In the genomic region with DNA sequence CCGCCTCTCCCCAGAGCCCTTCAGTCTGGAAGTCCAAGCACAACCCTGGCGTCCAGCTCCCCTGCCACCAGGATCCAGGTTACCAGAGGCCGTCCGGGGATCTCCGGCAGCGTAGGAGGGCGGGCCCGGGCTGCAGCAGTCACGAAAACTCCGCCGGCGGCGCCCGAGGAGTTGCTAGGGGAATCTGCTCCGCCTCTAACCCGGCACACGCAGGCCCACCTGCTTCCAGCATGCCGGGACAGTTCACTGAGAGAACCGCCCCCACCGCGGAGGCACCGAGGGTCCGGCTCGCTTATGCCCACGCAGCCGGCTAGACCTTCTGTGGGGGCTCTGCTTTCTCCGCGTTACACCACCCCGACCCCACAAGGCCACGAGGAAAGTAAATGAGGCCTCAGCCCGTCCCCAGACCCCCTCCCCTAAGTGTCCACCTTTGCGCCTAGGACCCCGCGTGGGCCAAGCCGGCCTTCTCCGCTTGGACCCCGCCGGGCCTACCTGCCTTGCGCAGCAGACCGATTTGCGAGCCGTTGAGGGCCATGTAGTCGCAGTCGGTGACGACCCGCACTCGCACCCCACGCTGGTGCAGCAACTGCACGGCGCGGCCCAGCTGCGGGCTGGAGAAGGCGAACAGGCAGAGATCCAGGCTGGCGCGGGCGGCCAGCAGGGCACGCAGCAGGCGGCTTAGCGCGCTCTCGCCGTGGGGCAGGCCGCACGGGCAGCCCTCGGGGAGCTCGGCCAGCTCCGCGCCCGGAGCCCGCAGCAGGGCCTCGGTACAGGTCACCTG, we compare ENCODE assay signal across 2 cellular contexts.
TF ChIP-seq lines count a peak whose summit lies in the region.

No MANE protein-coding gene starts in this region.

TF ChIP-seq in GM12878, 131 proteins besides CTCF, POLR2A, EP300 and RAD21 (continued from another document):
- TF ChIP-seq, protein P1, sequence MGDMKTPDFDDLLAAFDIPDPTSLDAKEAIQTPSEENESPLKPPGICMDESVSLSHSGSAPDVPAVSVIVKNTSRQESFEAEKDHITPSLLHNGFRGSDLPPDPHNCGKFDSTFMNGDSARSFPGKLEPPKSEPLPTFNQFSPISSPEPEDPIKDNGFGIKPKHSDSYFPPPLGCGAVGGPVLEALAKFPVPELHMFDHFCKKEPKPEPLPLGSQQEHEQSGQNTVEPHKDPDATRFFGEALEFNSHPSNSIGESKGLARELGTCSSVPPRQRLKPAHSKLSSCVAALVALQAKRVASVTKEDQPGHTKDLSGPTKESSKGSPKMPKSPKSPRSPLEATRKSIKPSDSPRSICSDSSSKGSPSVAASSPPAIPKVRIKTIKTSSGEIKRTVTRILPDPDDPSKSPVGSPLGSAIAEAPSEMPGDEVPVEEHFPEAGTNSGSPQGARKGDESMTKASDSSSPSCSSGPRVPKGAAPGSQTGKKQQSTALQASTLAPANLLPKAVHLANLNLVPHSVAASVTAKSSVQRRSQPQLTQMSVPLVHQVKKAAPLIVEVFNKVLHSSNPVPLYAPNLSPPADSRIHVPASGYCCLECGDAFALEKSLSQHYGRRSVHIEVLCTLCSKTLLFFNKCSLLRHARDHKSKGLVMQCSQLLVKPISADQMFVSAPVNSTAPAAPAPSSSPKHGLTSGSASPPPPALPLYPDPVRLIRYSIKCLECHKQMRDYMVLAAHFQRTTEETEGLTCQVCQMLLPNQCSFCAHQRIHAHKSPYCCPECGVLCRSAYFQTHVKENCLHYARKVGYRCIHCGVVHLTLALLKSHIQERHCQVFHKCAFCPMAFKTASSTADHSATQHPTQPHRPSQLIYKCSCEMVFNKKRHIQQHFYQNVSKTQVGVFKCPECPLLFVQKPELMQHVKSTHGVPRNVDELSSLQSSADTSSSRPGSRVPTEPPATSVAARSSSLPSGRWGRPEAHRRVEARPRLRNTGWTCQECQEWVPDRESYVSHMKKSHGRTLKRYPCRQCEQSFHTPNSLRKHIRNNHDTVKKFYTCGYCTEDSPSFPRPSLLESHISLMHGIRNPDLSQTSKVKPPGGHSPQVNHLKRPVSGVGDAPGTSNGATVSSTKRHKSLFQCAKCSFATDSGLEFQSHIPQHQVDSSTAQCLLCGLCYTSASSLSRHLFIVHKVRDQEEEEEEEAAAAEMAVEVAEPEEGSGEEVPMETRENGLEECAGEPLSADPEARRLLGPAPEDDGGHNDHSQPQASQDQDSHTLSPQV (IDR thresholded peaks at IDR 0.05): no peak
- TF ChIP-seq MXI1 (IDR thresholded peaks at IDR 0.05; ENCODE audit: low read depth, low read length): peak; percentile 84
- TF ChIP-seq, protein P2, sequence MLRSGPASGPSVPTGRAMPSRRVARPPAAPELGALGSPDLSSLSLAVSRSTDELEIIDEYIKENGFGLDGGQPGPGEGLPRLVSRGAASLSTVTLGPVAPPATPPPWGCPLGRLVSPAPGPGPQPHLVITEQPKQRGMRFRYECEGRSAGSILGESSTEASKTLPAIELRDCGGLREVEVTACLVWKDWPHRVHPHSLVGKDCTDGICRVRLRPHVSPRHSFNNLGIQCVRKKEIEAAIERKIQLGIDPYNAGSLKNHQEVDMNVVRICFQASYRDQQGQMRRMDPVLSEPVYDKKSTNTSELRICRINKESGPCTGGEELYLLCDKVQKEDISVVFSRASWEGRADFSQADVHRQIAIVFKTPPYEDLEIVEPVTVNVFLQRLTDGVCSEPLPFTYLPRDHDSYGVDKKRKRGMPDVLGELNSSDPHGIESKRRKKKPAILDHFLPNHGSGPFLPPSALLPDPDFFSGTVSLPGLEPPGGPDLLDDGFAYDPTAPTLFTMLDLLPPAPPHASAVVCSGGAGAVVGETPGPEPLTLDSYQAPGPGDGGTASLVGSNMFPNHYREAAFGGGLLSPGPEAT (IDR thresholded peaks at IDR 0.05; ENCODE audit: low read depth): peak; percentile 81; the same call in 1 of the 2 replicates
- TF ChIP-seq RELA (IDR thresholded peaks at IDR 0.05; ENCODE audit: borderline replicate concordance, partially characterized antibody): peak; percentile 49
- TF ChIP-seq SIN3A (IDR thresholded peaks at IDR 0.05; ENCODE audit: low read depth, low read length): peak; percentile 33; the same call in 1 of the 2 replicates
- TF ChIP-seq CHD4 (IDR thresholded peaks at IDR 0.05): no peak
- TF ChIP-seq MEF2A (IDR thresholded peaks at IDR 0.05; ENCODE audit: insufficient read depth, low read depth, low read length): no peak
- peak; percentile 13; the same call in 1 of the 2 replicates for TF ChIP-seq TCF3 (IDR thresholded peaks at IDR 0.05; ENCODE audit: borderline replicate concordance, insufficient read depth, low read depth, low read length)

TF ChIP-seq in HepG2, 621 proteins besides CTCF, POLR2A, EP300 and RAD21 (continued from another document and continues in another):
- TF ChIP-seq LRRFIP1 (CRISPR knock-in tag; conservative IDR thresholded peaks at IDR 0.05) (no peak), ZNF792 (CRISPR knock-in tag; IDR thresholded peaks at IDR 0.05) (peak; percentile 35; the same call in 1 of the 2 replicates), EEA1 (CRISPR knock-in tag; IDR thresholded peaks at IDR 0.05; ENCODE audit: borderline replicate concordance) (no peak), ZNF337 (CRISPR knock-in tag; IDR thresholded peaks at IDR 0.05; ENCODE audit: borderline replicate concordance, low read depth) (no peak), SP1 (IDR thresholded peaks at IDR 0.05) (no peak), SP1 (CRISPR knock-in tag; IDR thresholded peaks at IDR 0.05) (no peak; the same call in 1 of the 2 replicates), NFATC3 (CRISPR knock-in tag; IDR thresholded peaks at IDR 0.05) (0 out of 2 replicates have a peak, but pooled peaks have one; percentile 16), HCFC1 (IDR thresholded peaks at IDR 0.05; ENCODE audit: low read depth, low read length) (no peak), ZBTB7B (CRISPR knock-in tag; IDR thresholded peaks at IDR 0.05) (peak; percentile 63; the same call in 1 of the 2 replicates), AHR (CRISPR knock-in tag; IDR thresholded peaks at IDR 0.05) (0 out of 2 replicates have a peak, but pooled peaks have one; percentile 23), SP5 (CRISPR knock-in tag; IDR thresholded peaks at IDR 0.05; ENCODE audit: borderline replicate concordance, low read depth) (no peak), SIN3A (IDR thresholded peaks at IDR 0.05; ENCODE audit: borderline replicate concordance, low read depth, low read length) (peak; percentile 37; the same call in 1 of the 2 replicates), TCF12 (IDR thresholded peaks at IDR 0.05) (no peak), TCF12 (CRISPR knock-in tag; IDR thresholded peaks at IDR 0.05) (peak; percentile 81), ASH2L (IDR thresholded peaks at IDR 0.05; ENCODE audit: insufficient read length, low read depth, low read length) (peak; percentile 47), ZFP90 (CRISPR knock-in tag; IDR thresholded peaks at IDR 0.05; ENCODE audit: borderline replicate concordance) (no peak), SAP130 (CRISPR knock-in tag; IDR thresholded peaks at IDR 0.05; ENCODE audit: low read depth) (peak; percentile 61; the same call in 1 of the 2 replicates), ZFP36 (IDR thresholded peaks at IDR 0.05; ENCODE audit: borderline replicate concordance, low read depth, low read length, partially characterized antibody) (no peak), ZNF777 (CRISPR knock-in tag; IDR thresholded peaks at IDR 0.05) (peak; percentile 82), ZNF225 (CRISPR knock-in tag; IDR thresholded peaks at IDR 0.05) (no peak), ZNF713 (CRISPR knock-in tag; IDR thresholded peaks at IDR 0.05) (no peak), ZNF160 (CRISPR knock-in tag; IDR thresholded peaks at IDR 0.05) (no peak), ZNF883 (CRISPR knock-in tag; IDR thresholded peaks at IDR 0.05; ENCODE audit: not compliant biosample characterization) (peak; percentile 5), FOXK2 (IDR thresholded peaks at IDR 0.05) (no peak), HOXA3 (CRISPR knock-in tag; IDR thresholded peaks at IDR 0.05) (no peak), ZNF775 (CRISPR knock-in tag; IDR thresholded peaks at IDR 0.05; ENCODE audit: borderline replicate concordance) (no peak), KAT2B (IDR thresholded peaks at IDR 0.05; ENCODE audit: borderline replicate concordance, low read depth, low read length) (no peak), ZNF275 (CRISPR knock-in tag; IDR thresholded peaks at IDR 0.05; ENCODE audit: borderline replicate concordance) (no peak), ZNF720 (CRISPR knock-in tag; IDR thresholded peaks at IDR 0.05) (0 out of 2 replicates have a peak, but pooled peaks have one; percentile 36), HOXA7 (CRISPR knock-in tag; IDR thresholded peaks at IDR 0.05) (peak; percentile 14; the same call in 1 of the 2 replicates), ZBTB38 (CRISPR knock-in tag; IDR thresholded peaks at IDR 0.05) (no peak), E2F1 (CRISPR knock-in tag; IDR thresholded peaks at IDR 0.05) (0 out of 2 replicates have a peak, but pooled peaks have one; percentile 18), RORA (CRISPR knock-in tag; IDR thresholded peaks at IDR 0.05) (no peak), MAZ (IDR thresholded peaks at IDR 0.05; ENCODE audit: borderline replicate concordance, low read depth, low read length) (0 out of 2 replicates have a peak, but pooled peaks have one; percentile 19), MAZ (CRISPR knock-in tag; IDR thresholded peaks at IDR 0.05; ENCODE audit: low read depth) (no peak), SSRP1 (CRISPR knock-in tag; IDR thresholded peaks at IDR 0.05) (no peak), ARID3A (IDR thresholded peaks at IDR 0.05; ENCODE audit: low read depth, low read length) (no peak)
- TF ChIP-seq, protein P3, sequence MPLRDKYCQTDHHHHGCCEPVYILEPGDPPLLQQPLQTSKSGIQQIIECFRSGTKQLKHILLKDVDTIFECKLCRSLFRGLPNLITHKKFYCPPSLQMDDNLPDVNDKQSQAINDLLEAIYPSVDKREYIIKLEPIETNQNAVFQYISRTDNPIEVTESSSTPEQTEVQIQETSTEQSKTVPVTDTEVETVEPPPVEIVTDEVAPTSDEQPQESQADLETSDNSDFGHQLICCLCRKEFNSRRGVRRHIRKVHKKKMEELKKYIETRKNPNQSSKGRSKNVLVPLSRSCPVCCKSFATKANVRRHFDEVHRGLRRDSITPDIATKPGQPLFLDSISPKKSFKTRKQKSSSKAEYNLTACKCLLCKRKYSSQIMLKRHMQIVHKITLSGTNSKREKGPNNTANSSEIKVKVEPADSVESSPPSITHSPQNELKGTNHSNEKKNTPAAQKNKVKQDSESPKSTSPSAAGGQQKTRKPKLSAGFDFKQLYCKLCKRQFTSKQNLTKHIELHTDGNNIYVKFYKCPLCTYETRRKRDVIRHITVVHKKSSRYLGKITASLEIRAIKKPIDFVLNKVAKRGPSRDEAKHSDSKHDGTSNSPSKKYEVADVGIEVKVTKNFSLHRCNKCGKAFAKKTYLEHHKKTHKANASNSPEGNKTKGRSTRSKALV (CRISPR knock-in tag; IDR thresholded peaks at IDR 0.05): peak; percentile 69; the same call in 1 of the 2 replicates
- TF ChIP-seq, protein P4, sequence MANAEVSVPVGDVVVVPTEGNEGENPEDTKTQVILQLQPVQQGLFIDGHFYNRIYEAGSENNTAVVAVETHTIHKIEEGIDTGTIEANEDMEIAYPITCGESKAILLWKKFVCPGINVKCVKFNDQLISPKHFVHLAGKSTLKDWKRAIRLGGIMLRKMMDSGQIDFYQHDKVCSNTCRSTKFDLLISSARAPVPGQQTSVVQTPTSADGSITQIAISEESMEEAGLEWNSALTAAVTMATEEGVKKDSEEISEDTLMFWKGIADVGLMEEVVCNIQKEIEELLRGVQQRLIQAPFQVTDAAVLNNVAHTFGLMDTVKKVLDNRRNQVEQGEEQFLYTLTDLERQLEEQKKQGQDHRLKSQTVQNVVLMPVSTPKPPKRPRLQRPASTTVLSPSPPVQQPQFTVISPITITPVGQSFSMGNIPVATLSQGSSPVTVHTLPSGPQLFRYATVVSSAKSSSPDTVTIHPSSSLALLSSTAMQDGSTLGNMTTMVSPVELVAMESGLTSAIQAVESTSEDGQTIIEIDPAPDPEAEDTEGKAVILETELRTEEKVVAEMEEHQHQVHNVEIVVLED (CRISPR knock-in tag; IDR thresholded peaks at IDR 0.05; ENCODE audit: borderline replicate concordance): no peak
